Comparison of ENCODE assay signal across 9 cellular contexts in the genomic region with DNA sequence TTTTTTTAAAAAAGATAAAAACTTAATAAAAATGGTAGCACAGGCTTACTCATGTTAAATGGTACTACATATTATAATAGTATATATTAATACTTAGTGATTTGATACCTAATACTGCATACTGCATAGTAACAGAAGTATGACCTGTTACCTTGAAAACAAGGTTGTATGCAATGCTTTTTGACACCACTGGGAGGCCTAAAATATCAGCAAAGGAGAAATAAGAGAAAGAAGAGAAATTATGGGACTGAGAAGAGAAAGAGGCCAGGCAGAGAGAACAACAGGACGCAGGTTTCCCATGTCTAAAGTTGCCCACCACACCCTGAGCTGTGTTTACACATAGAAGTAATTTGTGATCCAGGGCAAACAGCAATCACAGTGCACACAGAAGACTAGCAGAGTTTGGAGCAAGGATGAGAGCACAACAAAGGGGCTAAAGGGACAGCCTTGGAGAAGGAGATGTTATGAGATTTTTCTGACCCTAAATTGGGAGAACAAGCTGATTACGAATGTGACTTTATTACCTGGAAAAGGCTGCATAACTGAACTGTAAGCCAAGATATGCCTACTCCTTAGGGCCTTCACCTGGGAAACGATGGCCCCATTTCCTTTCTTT.
A peak's percentile ranks its signal among the peaks of the same experiment; 100 is the strongest.
DNase-seq lines count a peak whose midpoint lies in the region; ATAC-seq, FAIRE-seq and TF ChIP-seq lines count a peak whose summit lies in the region.
"Had no signal": no experiment of that assay in that cellular context is flagged by ENCODE, and none has a peak within 500 bp of the region (broad histone marks: within the 10 kb centered on the region; RNA-seq: fewer than 3 reads in every experiment).

No MANE protein-coding gene starts in this region.

- TF ChIP-seq POLR2A in vagina (IDR thresholded peaks at IDR 0.05), result no peak

- DNase-seq in AG10803 (ENCODE audit: low read depth) (peak; percentile 16), KBM-7 (peak; percentile 3), cardiac fibroblast (ENCODE audit: low read depth in 2 of 2) (peak; percentile 30 to 54), small intestine (peak; percentile 2), vagina (ENCODE audit: extremely low spot score in 2 of 2) (no peak)
- DNase-seq in stimulated activated CD4-positive, alpha-beta T cell treated with anti-CD3 and anti-CD28 coated beads, Interleukin-1b, Interleukin-23, amount 100 ng/mL, for 48 hours, result no peak
- DNase-seq in activated naive CD8-positive, alpha-beta T cell treated with anti-CD3 and anti-CD28 coated beads, Interleukin-2, amount 50 U/mL, for 24 hours, result no peak

- no peak overlapping the region for H3K27ac Mint-ChIP-seq in activated naive CD8-positive, alpha-beta T cell treated with anti-CD3 and anti-CD28 coated beads, Interleukin-2, amount 50 U/mL, for 24 hours

- H3K36me3 Mint-ChIP-seq in activated naive CD8-positive, alpha-beta T cell treated with anti-CD3 and anti-CD28 coated beads, Interleukin-2, amount 50 U/mL, for 24 hours (ENCODE audit: low read depth), result no peaks in the 10 kb centered on the region

- H3K4me1 ChIP-seq in small intestine (ENCODE audit: control insufficient read depth in 2 of 2, insufficient read depth in 1 of 2, low read depth in 1 of 2, low read length in 1 of 2) (no peaks in the 10 kb centered on the region), vagina (no peaks in the 10 kb centered on the region)

- in situ Hi-C loops in KBM-7 (cut with MboI; ENCODE audit: low pct_unique_long_range_greater_than_20kb, low sequenced_read_pairs), result no loop called here

- H3K4me1 Mint-ChIP-seq in activated naive CD8-positive, alpha-beta T cell treated with anti-CD3 and anti-CD28 coated beads, Interleukin-2, amount 50 U/mL, for 24 hours, result no peaks in the 10 kb centered on the region

- no peaks in the 10 kb centered on the region for H3K9me3 Mint-ChIP-seq in activated naive CD8-positive, alpha-beta T cell treated with anti-CD3 and anti-CD28 coated beads, Interleukin-2, amount 50 U/mL, for 24 hours

- H3K36me3 ChIP-seq in small intestine (ENCODE audit: control insufficient read depth in 2 of 2, insufficient read depth in 2 of 2, low read length in 2 of 2) (no peaks in the 10 kb centered on the region), vagina (no peaks in the 10 kb centered on the region)

- WGBS in small intestine, 3 donors, result 57 to 64% (median 62%) methylated on average over 3 of the region's 3 CpGs

- no peak overlapping the region for H3K4me3 Mint-ChIP-seq in activated naive CD8-positive, alpha-beta T cell treated with anti-CD3 and anti-CD28 coated beads, Interleukin-2, amount 50 U/mL, for 24 hours

- H3K27me3 Mint-ChIP-seq in activated naive CD8-positive, alpha-beta T cell treated with anti-CD3 and anti-CD28 coated beads, Interleukin-2, amount 50 U/mL, for 24 hours, result peaks cover 4% of the 10 kb centered on the region

- FAIRE-seq in small intestine (lab: Jason Lieb, UNC), result no peak

- H3K27ac ChIP-seq in small intestine (ENCODE audit: low read depth in 1 of 2, low read length in 1 of 2) (no peak overlapping the region), vagina (no peak overlapping the region)
- H3K27ac ChIP-seq: epithelial cell of prostate had no signal

- H3K9me3 ChIP-seq in small intestine (ENCODE audit: control insufficient read depth, low read depth) (no peaks in the 10 kb centered on the region), vagina (no peaks in the 10 kb centered on the region)

- peak; percentile 62 for TF ChIP-seq CTCF in AG10803 (conservative IDR thresholded peaks at IDR 0.05; ENCODE audit: low read length)
- TF ChIP-seq CTCF in cardiac fibroblast (IDR thresholded peaks at IDR 0.05; ENCODE audit: low read depth, low read length), result peak; percentile 66
- TF ChIP-seq CTCF in vagina (IDR thresholded peaks at IDR 0.05), result peak in 1 of 3 experiments; percentile 8

- intact Hi-C loops in vagina (cut with DNase I), result no loop called here

- peak; percentile 66 for ATAC-seq in GM19023 (IDR thresholded peaks at IDR 0.05; ENCODE audit: unreplicated experiment)
- ATAC-seq in activated naive CD8-positive, alpha-beta T cell treated with anti-CD3 and anti-CD28 coated beads, Interleukin-2, amount 50 U/mL, for 24 hours, result no peak

- no peaks in the 10 kb centered on the region for H3K27me3 ChIP-seq in small intestine (ENCODE audit: control insufficient read depth in 2 of 2, insufficient read depth in 2 of 2, low read length in 2 of 2)
- H3K27me3 ChIP-seq in vagina, result no peaks in the 10 kb centered on the region

- H3K4me3 ChIP-seq in AG10803 (ENCODE audit: low read length) (no peak overlapping the region), cardiac fibroblast (replicated peaks in 1 of 2; ENCODE audit: low read depth in 2 of 2, low read length in 2 of 2) (no peak overlapping the region), small intestine (ENCODE audit: low read depth in 1 of 2, low read length in 2 of 2) (no peak overlapping the region), vagina (no peak overlapping the region)

Comparison
In these comparisons a context has a peak if more than half of its experiments do, and no peak if none do; other contexts are left out.
1. DNase-seq: peak in AG10803 (single experiment), KBM-7 (single experiment), cardiac fibroblast (2 of 2) and small intestine (single experiment); none in stimulated activated CD4-positive, alpha-beta T cell treated with anti-CD3 and anti-CD28 coated beads, Interleukin-1b, Interleukin-23, amount 100 ng/mL, for 48 hours (single experiment), activated naive CD8-positive, alpha-beta T cell treated with anti-CD3 and anti-CD28 coated beads, Interleukin-2, amount 50 U/mL, for 24 hours (single experiment) and vagina (0 of 2).